ENCODE assay signal across 14 cellular contexts in genomic region chr1:94336991-94337390, GRCh38.
DNase-seq lines count a peak whose midpoint lies in the region; ATAC-seq and TF ChIP-seq lines count a peak whose summit lies in the region.
"Had no signal": no experiment of that assay in that cellular context is flagged by ENCODE, and none has a peak within 500 bp of the region (broad histone marks: within the 10 kb centered on the region; RNA-seq: fewer than 3 reads in every experiment).

No MANE protein-coding gene starts in this region.

- H3K4me2 ChIP-seq in GM23338 = no peak overlapping the region
- peak overlapping the region; percentile 21 for H3K4me2 ChIP-seq in PC-9

- no TSS peak for BruUV-seq in PC-9 (replicated peaks; lab: Mats Ljungman, UMichigan)

- H3F3A ChIP-seq in GM23338 (replicated peaks; ENCODE audit: low read depth) (no peaks in the 10 kb centered on the region), PC-9 (ENCODE audit: insufficient read depth, low read depth) (peaks cover 7% of the 10 kb centered on the region; the same call in 1 of the 2 replicates)

- H3K4me1 Mint-ChIP-seq in GM23338 = peaks cover 7% of the 10 kb centered on the region; the same call in 2 of the 3 replicates
- peaks cover 19% of the 10 kb centered on the region for H3K4me1 Mint-ChIP-seq in type B pancreatic cell (ENCODE audit: unreplicated experiment)
- no peaks in the 10 kb centered on the region for H3K4me1 Mint-ChIP-seq in activated naive CD8-positive, alpha-beta T cell treated with anti-CD3 and anti-CD28 coated beads for 36 hours

- ATAC-seq in GM23338 (no peak), HG02938 (IDR thresholded peaks at IDR 0.05; ENCODE audit: unreplicated experiment) (no peak)

- H3K27me3 ChIP-seq in GM23338 (ENCODE audit: insufficient read depth) (no peaks in the 10 kb centered on the region), PC-9 (ENCODE audit: insufficient read depth, low read depth) (no peaks in the 10 kb centered on the region)

- H3K27ac ChIP-seq in GM23338 (ENCODE audit: low read depth) = no peak overlapping the region
- no peak overlapping the region for H3K27ac ChIP-seq in PC-9
- H3K27ac ChIP-seq: C4-2B had no signal

- TF ChIP-seq CTCF in GM23338 (conservative IDR thresholded peaks at IDR 0.05; ENCODE audit: low read depth in 2 of 2) = no peak
- TF ChIP-seq CTCF in PC-9 (conservative IDR thresholded peaks at IDR 0.05) = no peak
- no peak for TF ChIP-seq CTCF in epithelial cell of esophagus (IDR thresholded peaks at IDR 0.05; ENCODE audit: insufficient read depth, low read depth, low read length, missing control alignments)
- no peak for TF ChIP-seq CTCF in type B pancreatic cell (conservative IDR thresholded peaks at IDR 0.05)

- H3K4me3 Mint-ChIP-seq in GM23338 (no peak overlapping the region), type B pancreatic cell (peak overlapping the region; percentile 62)
- H3K4me3 Mint-ChIP-seq in activated naive CD8-positive, alpha-beta T cell treated with anti-CD3 and anti-CD28 coated beads for 36 hours = no peak overlapping the region
- H3K4me3 Mint-ChIP-seq: CD4-positive, alpha-beta T cell had no signal

- 0 out of 2 replicates have a peak, but pooled peaks cover 4% of the 10 kb centered on the region for H3K4me1 ChIP-seq in GM23338 (ENCODE audit: insufficient read depth)
- peaks cover 57% of the 10 kb centered on the region for H3K4me1 ChIP-seq in PC-9 (replicated peaks; ENCODE audit: insufficient read depth)
- H3K4me1 ChIP-seq: HAP-1 had no signal

- H3K9me3 Mint-ChIP-seq in GM23338 = no peaks in the 10 kb centered on the region
- H3K9me3 Mint-ChIP-seq in type B pancreatic cell = no peaks in the 10 kb centered on the region
- no peaks in the 10 kb centered on the region for H3K9me3 Mint-ChIP-seq in activated naive CD8-positive, alpha-beta T cell treated with anti-CD3 and anti-CD28 coated beads for 36 hours
- H3K9me3 Mint-ChIP-seq: CD4-positive, alpha-beta T cell had no signal

- DNase-seq in GM23338 (ENCODE audit: low spot score) (no peak), PC-9 (peak; percentile 50 to 88), epithelial cell of esophagus (ENCODE audit: low read depth) (peak; percentile 66), type B pancreatic cell (ENCODE audit: extremely low spot score, unreplicated experiment) (no peak), putamen (ENCODE audit: low spot score) (no peak)
- no peak for DNase-seq in activated naive CD8-positive, alpha-beta T cell treated with anti-CD3 and anti-CD28 coated beads for 36 hours
- DNase-seq: ACHN; CD4-positive, alpha-beta T cell; DMS153; DMS79; GF-D8 had no signal

- H4K20me1 ChIP-seq in GM23338 (replicated peaks; ENCODE audit: insufficient read depth) = no peaks in the 10 kb centered on the region
- H4K20me1 ChIP-seq in PC-9 (ENCODE audit: insufficient read depth) = no peaks in the 10 kb centered on the region

- H3K9me3 ChIP-seq in PC-9 (ENCODE audit: insufficient read depth, low read depth) = no peaks in the 10 kb centered on the region
- H3K9me3 ChIP-seq: HAP-1 had no signal

- POLR2A ChIA-PET in PC-9 (lab: Charles Lee; ENCODE audit: unreplicated experiment) = interaction anchor here (0.5 to 0.7 kb wide), 2 partner anchors 348 to 374 kb away, joined by 3 to 4 read pairs; no protein-coding TSS in a partner anchor

- H3K36me3 ChIP-seq in GM23338 (ENCODE audit: insufficient read depth) (no peaks in the 10 kb centered on the region), PC-9 (ENCODE audit: low read depth) (no peaks in the 10 kb centered on the region)
- H3K36me3 ChIP-seq: HAP-1 had no signal

- H3K79me2 ChIP-seq in GM23338 (replicated peaks; ENCODE audit: insufficient read depth) (no peaks in the 10 kb centered on the region), PC-9 (ENCODE audit: low read depth) (peaks cover under 1% of the 10 kb centered on the region; the same call in 1 of the 2 replicates)

- no peak overlapping the region for H3K4me3 ChIP-seq in GM23338
- no peak overlapping the region for H3K4me3 ChIP-seq in PC-9
- no peak overlapping the region for H3K4me3 ChIP-seq in epithelial cell of esophagus (ENCODE audit: low read length)
- H3K4me3 ChIP-seq: HAP-1 had no signal

- intact Hi-C loops in PC-9 (cut with micrococcal nuclease; ENCODE audit: unreplicated experiment) = loop anchor here (1.0 to 5.0 kb wide), 9 partner anchors 80 to 898 kb away; partner anchors contain the start of genes ABCD3, DNTTIP2 and GCLM

- CTCF ChIA-PET in PC-9 (lab: Charles Lee) = interaction anchor here (0.7 to 3.5 kb wide), 9 partner anchors 110 to 912 kb away, joined by 3 to 39 read pairs (median 8); no protein-coding TSS in a partner anchor

- H3K9me2 ChIP-seq in GM23338 (ENCODE audit: insufficient read depth) (no peaks in the 10 kb centered on the region), PC-9 (ENCODE audit: insufficient read depth) (no peaks in the 10 kb centered on the region)

- H3K27ac Mint-ChIP-seq in GM23338 (no peak overlapping the region), type B pancreatic cell (peak overlapping the region; percentile 89)
- no peak overlapping the region for H3K27ac Mint-ChIP-seq in activated naive CD8-positive, alpha-beta T cell treated with anti-CD3 and anti-CD28 coated beads for 36 hours
- H3K27ac Mint-ChIP-seq: CD4-positive, alpha-beta T cell had no signal

- H2AFZ ChIP-seq in GM23338 = 0 out of 2 replicates have a peak overlapping the region, but pooled peaks have one; percentile 65
- no peak overlapping the region for H2AFZ ChIP-seq in PC-9

- H3K36me3 Mint-ChIP-seq in GM23338 (ENCODE audit: low read depth) (no peaks in the 10 kb centered on the region), type B pancreatic cell (no peaks in the 10 kb centered on the region)
- no peaks in the 10 kb centered on the region for H3K36me3 Mint-ChIP-seq in activated naive CD8-positive, alpha-beta T cell treated with anti-CD3 and anti-CD28 coated beads for 36 hours

- H3K27me3 Mint-ChIP-seq in GM23338 (ENCODE audit: insufficient read depth, low read depth, poor library complexity) (peaks cover 5% of the 10 kb centered on the region), type B pancreatic cell (no peaks in the 10 kb centered on the region)
- H3K27me3 Mint-ChIP-seq in activated naive CD8-positive, alpha-beta T cell treated with anti-CD3 and anti-CD28 coated beads for 36 hours = no peaks in the 10 kb centered on the region
- H3K27me3 Mint-ChIP-seq: CD4-positive, alpha-beta T cell had no signal

TF ChIP-seq in GM23338, 12 proteins besides CTCF, POLR2A, EP300 and RAD21 (continues in another document):
- no peak for TF ChIP-seq EZH2phosphoT487 (IDR thresholded peaks at IDR 0.05; ENCODE audit: unreplicated experiment)
- TF ChIP-seq NANOG (IDR thresholded peaks at IDR 0.05; ENCODE audit: borderline replicate concordance) = no peak
- no peak for TF ChIP-seq ZNF114 (CRISPR knock-in tag; IDR thresholded peaks at IDR 0.05)
- TF ChIP-seq EZH2 (IDR thresholded peaks at IDR 0.05; ENCODE audit: low read depth, unreplicated experiment) = no peak
- TF ChIP-seq, protein P1, sequence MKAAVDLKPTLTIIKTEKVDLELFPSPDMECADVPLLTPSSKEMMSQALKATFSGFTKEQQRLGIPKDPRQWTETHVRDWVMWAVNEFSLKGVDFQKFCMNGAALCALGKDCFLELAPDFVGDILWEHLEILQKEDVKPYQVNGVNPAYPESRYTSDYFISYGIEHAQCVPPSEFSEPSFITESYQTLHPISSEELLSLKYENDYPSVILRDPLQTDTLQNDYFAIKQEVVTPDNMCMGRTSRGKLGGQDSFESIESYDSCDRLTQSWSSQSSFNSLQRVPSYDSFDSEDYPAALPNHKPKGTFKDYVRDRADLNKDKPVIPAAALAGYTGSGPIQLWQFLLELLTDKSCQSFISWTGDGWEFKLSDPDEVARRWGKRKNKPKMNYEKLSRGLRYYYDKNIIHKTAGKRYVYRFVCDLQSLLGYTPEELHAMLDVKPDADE (IDR thresholded peaks at IDR 0.05) = no peak
- no peak for TF ChIP-seq REST (IDR thresholded peaks at IDR 0.05; ENCODE audit: unreplicated experiment)
- TF ChIP-seq ZNF331 (CRISPR knock-in tag; IDR thresholded peaks at IDR 0.05; ENCODE audit: low read depth) = no peak
- TF ChIP-seq POLR2AphosphoS5 (IDR thresholded peaks at IDR 0.05; ENCODE audit: low read depth) = no peak

Comparison
In these comparisons a context has a peak if more than half of its experiments do, and no peak if none do; other contexts are left out.
1. DNase-seq: peak in PC-9 (2 of 2) and epithelial cell of esophagus (single experiment); none in GM23338 (single experiment), type B pancreatic cell (single experiment), putamen (single experiment) and activated naive CD8-positive, alpha-beta T cell treated with anti-CD3 and anti-CD28 coated beads for 36 hours (single experiment).